In genomic region chr10:49179699-49180511, GRCh38 we compare ENCODE assay signal across 13 cellular contexts. TPM values are rescaled to one million over a fixed set of nuclear protein-coding genes. Genes with fewer than 3 reads are reported as not detected.
DNase-seq lines count a peak whose midpoint lies in the region; ATAC-seq lines count a peak whose summit lies in the region.
"Had no signal": no experiment of that assay in that cellular context is flagged by ENCODE, and none has a peak within 500 bp of the region (broad histone marks: within the 10 kb centered on the region; RNA-seq: fewer than 3 reads in every experiment).

No MANE protein-coding gene starts in this region.

- peaks cover 81% of the 10 kb centered on the region for H3K4me1 Mint-ChIP-seq in activated T-cell treated with anti-CD3 and anti-CD28 coated beads, Interleukin-2, amount 50 U/mL, for 24 hours (ENCODE audit: low read depth)
- peaks cover 83% of the 10 kb centered on the region for H3K4me1 Mint-ChIP-seq in activated T-helper 2 cell treated with anti-CD3 and anti-CD28 coated beads, Interferon-gamma antibody, Interleukin-2, Interleukin-4, amounts not matched to agents 10 μg/mL and 5 μg/mL and 100 μg/mL, durations not matched to agents 14 hours and 24 hours and 36 hours (ENCODE audit: low read depth)

- no peak overlapping the region for H3K4ac ChIP-seq in neuronal stem cell (ENCODE audit: low read length)

- no peaks in the 10 kb centered on the region for H3K79me1 ChIP-seq in neuronal stem cell (ENCODE audit: low read depth, low read length)

- peak overlapping the region; percentile 15 for H3K4me3 Mint-ChIP-seq in activated T-cell treated with anti-CD3 and anti-CD28 coated beads, Interleukin-2, amount 50 U/mL, for 24 hours
- peak overlapping the region; percentile 30 for H3K4me3 Mint-ChIP-seq in activated T-helper 2 cell treated with anti-CD3 and anti-CD28 coated beads, Interferon-gamma antibody, Interleukin-2, Interleukin-4, amounts not matched to agents 10 μg/mL and 5 μg/mL and 100 μg/mL, durations not matched to agents 14 hours and 24 hours and 36 hours (ENCODE audit: low read depth)
- H3K4me3 Mint-ChIP-seq: mesothelial cell of epicardium had no signal

- H2AFZ ChIP-seq in neuronal stem cell (ENCODE audit: low read length), result no peak overlapping the region

- no peak overlapping the region for H3K18ac ChIP-seq in neuronal stem cell (ENCODE audit: low read length)

- ATAC-seq in GM19463 (IDR thresholded peaks at IDR 0.05; ENCODE audit: unreplicated experiment), result peak; percentile 19
- ATAC-seq: gastrocnemius medialis had no signal

- H3K9ac ChIP-seq in neuronal stem cell (ENCODE audit: low read depth, low read length, poor library complexity), result no peak overlapping the region

- no peaks in the 10 kb centered on the region for H3K9me3 Mint-ChIP-seq in activated T-cell treated with anti-CD3 and anti-CD28 coated beads, Interleukin-2, amount 50 U/mL, for 24 hours
- no peaks in the 10 kb centered on the region for H3K9me3 Mint-ChIP-seq in activated T-helper 2 cell treated with anti-CD3 and anti-CD28 coated beads, Interferon-gamma antibody, Interleukin-2, Interleukin-4, amounts not matched to agents 10 μg/mL and 5 μg/mL and 100 μg/mL, durations not matched to agents 14 hours and 24 hours and 36 hours
- H3K9me3 Mint-ChIP-seq: mesothelial cell of epicardium had no signal

- intact Hi-C loops in activated T-helper 2 cell treated with anti-CD3 and anti-CD28 coated beads, Interferon-gamma antibody, Interleukin-2, Interleukin-4, amounts not matched to agents 10 μg/mL and 5 μg/mL and 100 μg/mL, durations not matched to agents 14 hours and 24 hours and 36 hours (cut with micrococcal nuclease), result loop anchor here (1.0 to 10.0 kb wide), 5 partner anchors 102 to 1455 kb away; partner anchors contain the start of gene ERCC6

- peak overlapping the region; percentile 25 for H3K23ac ChIP-seq in neuronal stem cell (ENCODE audit: low read depth, low read length, poor library complexity)

- H2BK5ac ChIP-seq in neuronal stem cell (ENCODE audit: low read length), result no peak overlapping the region

- H2BK12ac ChIP-seq in neuronal stem cell (ENCODE audit: low read length), result no peak overlapping the region

- no CpG with 5 or more reads among the region's 10 CpGs for WGBS in neuronal stem cell (ENCODE audit: extremely low coverage in 2 of 2, insufficient read length in 2 of 2, insufficient replicate concordance in 1 of 2), 2 donors

- H4K91ac ChIP-seq in neuronal stem cell (ENCODE audit: low read depth, low read length, poor library complexity), result no peak overlapping the region

- H2BK15ac ChIP-seq in neuronal stem cell (ENCODE audit: low read length), result no peak overlapping the region

- no peak overlapping the region for H3K4me2 ChIP-seq in neuronal stem cell (ENCODE audit: insufficient read depth, low read length, poor library complexity, severe bottlenecking)

- no peak overlapping the region for H3K14ac ChIP-seq in neuronal stem cell (ENCODE audit: low read length)

- H3K27me3 ChIP-seq in neuronal stem cell (ENCODE audit: control insufficient read depth in 3 of 3, insufficient read depth in 3 of 3, low read depth in 1 of 3, low read length in 3 of 3), result peaks cover 0 to 4% (median 0%) of the 10 kb centered on the region in 3 experiments
- H3K27me3 ChIP-seq: gastrocnemius medialis, ovary, SJSA1 had no signal

- peak overlapping the region; percentile 22 for H2BK120ac ChIP-seq in neuronal stem cell (ENCODE audit: low read depth, low read length)

- peak; percentile 38 for DNase-seq in activated T-cell treated with anti-CD3 and anti-CD28 coated beads, Interleukin-2, amount 50 U/mL, for 24 hours
- no peak for DNase-seq in activated T-cell treated with anti-CD3 and anti-CD28 coated beads, Interleukin-2, amount 50 U/mL, for 1 hour
- DNase-seq in activated T-helper 2 cell treated with anti-CD3 and anti-CD28 coated beads, Interferon-gamma antibody, Interleukin-2, Interleukin-4, amounts not matched to agents 10 μg/mL and 5 μg/mL and 100 μg/mL, durations not matched to agents 14 hours and 24 hours and 36 hours (ENCODE audit: low spot score), result no peak
- DNase-seq in neuronal stem cell (ENCODE audit: low spot score) (no peak), NCI-H1092 (lab: John Stamatoyannopoulos, UW) (no peak), RKO (ENCODE audit: low spot score) (no peak)
- no peak for DNase-seq in stimulated activated CD4-positive, alpha-beta T cell treated with anti-CD3 and anti-CD28 coated beads, Interleukin-4, amount 100 ng/mL, for 1 hour
- DNase-seq: ACHN, ovary had no signal

- peak overlapping the region; percentile 93 for H3K27ac Mint-ChIP-seq in activated T-cell treated with anti-CD3 and anti-CD28 coated beads, Interleukin-2, amount 50 U/mL, for 24 hours
- H3K27ac Mint-ChIP-seq in activated T-helper 2 cell treated with anti-CD3 and anti-CD28 coated beads, Interferon-gamma antibody, Interleukin-2, Interleukin-4, amounts not matched to agents 10 μg/mL and 5 μg/mL and 100 μg/mL, durations not matched to agents 14 hours and 24 hours and 36 hours, result peak overlapping the region; percentile 97
- H3K27ac Mint-ChIP-seq: mesothelial cell of epicardium had no signal

- H3K36me3 Mint-ChIP-seq in activated T-cell treated with anti-CD3 and anti-CD28 coated beads, Interleukin-2, amount 50 U/mL, for 24 hours (ENCODE audit: low read depth), result peaks cover 14% of the 10 kb centered on the region
- H3K36me3 Mint-ChIP-seq in activated T-helper 2 cell treated with anti-CD3 and anti-CD28 coated beads, Interferon-gamma antibody, Interleukin-2, Interleukin-4, amounts not matched to agents 10 μg/mL and 5 μg/mL and 100 μg/mL, durations not matched to agents 14 hours and 24 hours and 36 hours (ENCODE audit: low read depth), result peaks cover 60% of the 10 kb centered on the region
- H3K36me3 Mint-ChIP-seq: mesothelial cell of epicardium had no signal

- H4K8ac ChIP-seq in neuronal stem cell (ENCODE audit: low read depth, low read length), result no peak overlapping the region

- peak overlapping the region in 1 of 2 donors; percentile 10 for H3K4me3 ChIP-seq in neuronal stem cell (ENCODE audit: low read length in 2 of 2)
- H3K4me3 ChIP-seq: gastrocnemius medialis, ovary, SJSA1 had no signal

- H3K9me3 ChIP-seq in neuronal stem cell (replicated peaks in 1 of 2; ENCODE audit: control insufficient read depth in 2 of 2, insufficient read depth in 1 of 2, low read depth in 1 of 2, low read length in 2 of 2), result no peaks in the 10 kb centered on the region
- H3K9me3 ChIP-seq: gastrocnemius medialis, ovary, SJSA1 had no signal

- peaks cover 0 to 4% of the 10 kb centered on the region in 2 donors for H3K4me1 ChIP-seq in neuronal stem cell (ENCODE audit: control insufficient read depth in 2 of 2, insufficient read depth in 1 of 2, low read depth in 1 of 2, low read length in 2 of 2)

- H3K27ac ChIP-seq in neuronal stem cell (replicated peaks; ENCODE audit: low read length), result no peak overlapping the region
- H3K27ac ChIP-seq: ovary, SJSA1 had no signal

- H3K36me3 ChIP-seq in neuronal stem cell (replicated peaks in 1 of 2; ENCODE audit: control insufficient read depth in 2 of 2, insufficient read depth in 2 of 2, low read length in 2 of 2), result no peaks in the 10 kb centered on the region
- H3K36me3 ChIP-seq: gastrocnemius medialis, ovary, SJSA1 had no signal

- H3K27me3 Mint-ChIP-seq in activated T-cell treated with anti-CD3 and anti-CD28 coated beads, Interleukin-2, amount 50 U/mL, for 24 hours, result peaks cover 7% of the 10 kb centered on the region
- H3K27me3 Mint-ChIP-seq in activated T-helper 2 cell treated with anti-CD3 and anti-CD28 coated beads, Interferon-gamma antibody, Interleukin-2, Interleukin-4, amounts not matched to agents 10 μg/mL and 5 μg/mL and 100 μg/mL, durations not matched to agents 14 hours and 24 hours and 36 hours (ENCODE audit: low read depth), result no peaks in the 10 kb centered on the region

- no peak overlapping the region for H2AK5ac ChIP-seq in neuronal stem cell (ENCODE audit: low read depth, low read length)

RNA-seq across cellular contexts. Expression of gene TMEM273, which starts 8.3 kb away (rescaled TPM):
- 53.2 and 58.4 TPM in 2 replicates for total RNA-seq in activated T-helper 2 cell treated with anti-CD3 and anti-CD28 coated beads, Interferon-gamma antibody, Interleukin-2, Interleukin-4, amounts not matched to agents 10 μg/mL and 5 μg/mL and 100 μg/mL, durations not matched to agents 14 hours and 24 hours and 36 hours
- 0.14 TPM for polyA plus RNA-seq in neuronal stem cell (2013, experiment 1 of 2)
- 0.11 TPM for polyA plus RNA-seq in neuronal stem cell (2013, experiment 2 of 2)
- total RNA-seq: mesothelial cell of epicardium, SJSA1 had no signal

RNA-seq across cellular contexts. Expression of gene FAM170B, which starts 46.1 kb away (rescaled TPM):
- not detected in 2 replicates for total RNA-seq in activated T-helper 2 cell treated with anti-CD3 and anti-CD28 coated beads, Interferon-gamma antibody, Interleukin-2, Interleukin-4, amounts not matched to agents 10 μg/mL and 5 μg/mL and 100 μg/mL, durations not matched to agents 14 hours and 24 hours and 36 hours
- polyA plus RNA-seq in neuronal stem cell (2013, experiment 1 of 2), result not detected
- polyA plus RNA-seq in neuronal stem cell (2013, experiment 2 of 2), result not detected
- total RNA-seq: gastrocnemius medialis, mesothelial cell of epicardium, ovary, SJSA1 had no signal
- polyA plus RNA-seq: ovary had no signal
